14 cellular contexts compared by ENCODE assay signal in genomic region chr16:47019563-47019962, GRCh38. TPM values are rescaled to one million over a fixed set of nuclear protein-coding genes. Genes with fewer than 3 reads are reported as not detected.
A peak's percentile ranks its signal among the peaks of the same experiment; 100 is the strongest.
DNase-seq lines count a peak whose midpoint lies in the region; ATAC-seq and TF ChIP-seq lines count a peak whose summit lies in the region.
"Had no signal": no experiment of that assay in that cellular context is flagged by ENCODE, and none has a peak within 500 bp of the region (broad histone marks: within the 10 kb centered on the region; RNA-seq: fewer than 3 reads in every experiment).

No MANE protein-coding gene starts in this region.

- H2AFZ ChIP-seq in SK-N-SH (ENCODE audit: low read depth), result no peak overlapping the region

- in situ Hi-C loops in ACHN (cut with HindIII; ENCODE audit: low pct_ligation_motif_present, low pct_unique_long_range_greater_than_20kb, low sequenced_read_pairs), result no loop called here

- H3K27ac Mint-ChIP-seq in glutamatergic neuron (ENCODE audit: unreplicated experiment), result no peak overlapping the region
- H3K27ac Mint-ChIP-seq: memory B cell had no signal

- H3K4me2 ChIP-seq in SK-N-SH, result no peak overlapping the region

- H3K4me3 ChIP-seq in SK-N-SH (ENCODE audit: low read depth in 2 of 2, low read length in 1 of 2) (no peak overlapping the region), fibroblast of the aortic adventitia (ENCODE audit: low read depth, low read length) (no peak overlapping the region), heart right ventricle (no peak overlapping the region)
- H3K4me3 ChIP-seq: gastroesophageal sphincter, thoracic aorta had no signal

- no peak for TF ChIP-seq EP300 in SK-N-SH (IDR thresholded peaks at IDR 0.05; ENCODE audit: borderline replicate concordance in 1 of 2, low read depth in 1 of 2, low read length in 1 of 2)

- TF ChIP-seq CTCF in GM12872 (IDR thresholded peaks at IDR 0.05; ENCODE audit: insufficient read depth, low read depth, low read length) (peak; percentile 6; the same call in 1 of the 3 replicates), SK-N-SH (IDR thresholded peaks at IDR 0.05) (peak; percentile 36), fibroblast of the aortic adventitia (IDR thresholded peaks at IDR 0.05; ENCODE audit: insufficient read depth, low read length) (peak; percentile 30), glutamatergic neuron (IDR thresholded peaks at IDR 0.05; ENCODE audit: partially characterized antibody, unreplicated experiment) (no peak), heart right ventricle (IDR thresholded peaks at IDR 0.05) (peak in 3 of 9 donors; percentile 8 to 13 (median 11))

- WGBS in SK-N-SH (ENCODE audit: low lambda C conversion rate), result 83% methylated on average over 2 of the region's 2 CpGs
- 67 to 70% methylated on average over 2 of the region's 2 CpGs for WGBS in heart right ventricle, 2 donors

- H3K4me1 ChIP-seq in SK-N-SH (ENCODE audit: control insufficient read depth in 1 of 2, insufficient read depth in 2 of 2, low read depth in 1 of 2, low read length in 1 of 2) (no peaks in the 10 kb centered on the region), heart right ventricle (peaks cover 0 to 26% (median 0%) of the 10 kb centered on the region in 9 donors)
- H3K4me1 ChIP-seq: gastroesophageal sphincter had no signal

- DNase-seq in ACHN (peak; percentile 12), SK-N-SH (no peak), fibroblast of the aortic adventitia (ENCODE audit: low read depth) (no peak), cerebellar cortex (ENCODE audit: low spot score) (no peak), glutamatergic neuron (no peak), COR-L47 (lab: John Stamatoyannopoulos, UW) (no peak), heart right ventricle (no peak)
- DNase-seq: NCI-H1694 had no signal

- no peaks in the 10 kb centered on the region for H3K79me2 ChIP-seq in SK-N-SH (ENCODE audit: insufficient read depth)

- no peaks in the 10 kb centered on the region for H3K36me3 Mint-ChIP-seq in glutamatergic neuron (ENCODE audit: unreplicated experiment)
- H3K36me3 Mint-ChIP-seq: memory B cell had no signal

- peak; percentile 52 for TF ChIP-seq RAD21 in SK-N-SH (IDR thresholded peaks at IDR 0.05; ENCODE audit: low read length)

- no peak overlapping the region for H3K9ac ChIP-seq in SK-N-SH

- H3K4me1 Mint-ChIP-seq in glutamatergic neuron (ENCODE audit: low read depth, unreplicated experiment), result no peaks in the 10 kb centered on the region

- CTCF ChIA-PET in SK-N-SH (lab: Yijun Ruan, JAX), result interaction anchor here (0.8 to 3.1 kb wide), 17 partner anchors 8 to 1146 kb away, joined by 3 to 20 read pairs (median 4); no protein-coding TSS in a partner anchor

- no peaks in the 10 kb centered on the region for H3F3A ChIP-seq in SK-N-SH (replicated peaks; ENCODE audit: insufficient read depth)

- H3K27me3 ChIP-seq in SK-N-SH (ENCODE audit: insufficient read depth), result no peaks in the 10 kb centered on the region
- H3K27me3 ChIP-seq in heart right ventricle, result no peaks in the 10 kb centered on the region

- H3K9me2 ChIP-seq in SK-N-SH, result no peaks in the 10 kb centered on the region

- peaks cover 2% of the 10 kb centered on the region for H3K27me3 Mint-ChIP-seq in glutamatergic neuron (ENCODE audit: unreplicated experiment)
- H3K27me3 Mint-ChIP-seq: memory B cell had no signal

- POLR2A ChIA-PET in SK-N-SH (lab: Yijun Ruan, JAX), result interaction anchor here (0.6 kb wide), 1 partner anchor 16 kb away, joined by 7 read pairs; no protein-coding TSS in a partner anchor

- H3K4me3 Mint-ChIP-seq in glutamatergic neuron (ENCODE audit: unreplicated experiment), result no peak overlapping the region
- H3K4me3 Mint-ChIP-seq: memory B cell had no signal

- ATAC-seq in heart right ventricle, result no peak
- ATAC-seq: gastroesophageal sphincter, Panc1 had no signal

- H3K27ac ChIP-seq in SK-N-SH (ENCODE audit: low read depth in 2 of 2, low read length in 1 of 2) (no peak overlapping the region), heart right ventricle (no peak overlapping the region)
- H3K27ac ChIP-seq: gastroesophageal sphincter, HL-60, thoracic aorta had no signal

- no peaks in the 10 kb centered on the region for H4K20me1 ChIP-seq in SK-N-SH (ENCODE audit: insufficient read depth)

- intact Hi-C loops in heart right ventricle (cut with DNase I), result no loop called here

- H3K9me3 Mint-ChIP-seq in glutamatergic neuron (ENCODE audit: unreplicated experiment), result peaks cover 1% of the 10 kb centered on the region
- H3K9me3 Mint-ChIP-seq: memory B cell had no signal

- H3K36me3 ChIP-seq in SK-N-SH (replicated peaks in 1 of 2; ENCODE audit: control insufficient read depth in 1 of 2, insufficient read depth in 2 of 2, low read length in 1 of 2) (no peaks in the 10 kb centered on the region), heart right ventricle (no peaks in the 10 kb centered on the region)
- H3K36me3 ChIP-seq: gastroesophageal sphincter, thoracic aorta had no signal

- H3K9me3 ChIP-seq in SK-N-SH, result no peaks in the 10 kb centered on the region
- H3K9me3 ChIP-seq in heart right ventricle, result no peaks in the 10 kb centered on the region
- H3K9me3 ChIP-seq: gastroesophageal sphincter, thoracic aorta had no signal

TF ChIP-seq in SK-N-SH, 30 proteins besides CTCF, POLR2A, EP300 and RAD21:
- TF ChIP-seq TCF12 (IDR thresholded peaks at IDR 0.05) (no peak), JUND (IDR thresholded peaks at IDR 0.05) (no peak), FOXM1 (IDR thresholded peaks at IDR 0.05; ENCODE audit: low read depth) (no peak), NRF1 (IDR thresholded peaks at IDR 0.05; ENCODE audit: low read depth, low read length) (no peak)

RNA-seq across cellular contexts. Expression of gene DNAJA2, which starts 46.1 kb away (rescaled TPM):
- 9.7 and 12.8 TPM in 2 replicates for polyA plus RNA-seq in SK-N-SH (2012; rRNA removed)
- polyA plus RNA-seq in SK-N-SH (2012; cell fraction: cytosol; rRNA removed), result 18.3 and 24.4 TPM in 2 replicates
- polyA plus RNA-seq in SK-N-SH (2012; cell fraction: nucleus; rRNA removed), result 6.3 and 12.2 TPM in 2 replicates
- 66.9 and 117 TPM in 2 replicates for total RNA-seq in fibroblast of the aortic adventitia (ENCODE audit: low replicate concordance)
- total RNA-seq in glutamatergic neuron (ENCODE audit: unreplicated experiment), result 95.8 TPM
- 100 to 1,000 TPM in 1 of 10 donors, 10 to 100 TPM in 9; 74.8 to 107 (median 92.3) TPM for total RNA-seq in heart right ventricle
- polyA plus RNA-seq in heart right ventricle, result 10 to 100 TPM; 47.3 to 52.6 TPM
